Comparison of ENCODE assay signal across 8 cellular contexts in genomic region chr16:68093816-68094613, GRCh38. TPM values are rescaled to one million over a fixed set of nuclear protein-coding genes. Genes with fewer than 3 reads are reported as not detected.
DNase-seq lines count a peak whose midpoint lies in the region; ATAC-seq, FAIRE-seq and TF ChIP-seq lines count a peak whose summit lies in the region.

No MANE protein-coding gene starts in this region.

- no peak overlapping the region for H3K14ac ChIP-seq in mesenchymal stem cell (ENCODE audit: low read length in 2 of 2)

- no peaks in the 10 kb centered on the region for H3K9me3 Mint-ChIP-seq in brain

- no peak overlapping the region for H2AFZ ChIP-seq in mesenchymal stem cell (ENCODE audit: low read depth, low read length)

- no peak overlapping the region for H2AK5ac ChIP-seq in mesenchymal stem cell (ENCODE audit: low read length, severe bottlenecking)

- ATAC-seq in HG03565 (IDR thresholded peaks at IDR 0.05; ENCODE audit: unreplicated experiment) (no peak), GM18505 (IDR thresholded peaks at IDR 0.05; ENCODE audit: unreplicated experiment) (no peak)

- H3K4ac ChIP-seq in mesenchymal stem cell (ENCODE audit: low read depth in 1 of 2, low read length in 2 of 2): no peak overlapping the region

- DNase-seq in DMS53 (lab: John Stamatoyannopoulos, UW) (peak; percentile 20), LNCaP clone FGC (ENCODE audit: low read depth) (no peak), mesenchymal stem cell (peak; percentile 77), small intestine (no peak), NCI-H510A (lab: John Stamatoyannopoulos, UW) (no peak)

- H3K18ac ChIP-seq in mesenchymal stem cell (ENCODE audit: low read depth in 1 of 2, low read length in 2 of 2): no peak overlapping the region

- no peak overlapping the region for H3K23ac ChIP-seq in mesenchymal stem cell (ENCODE audit: low read length in 2 of 2)

- H3K4me1 ChIP-seq in mesenchymal stem cell (ENCODE audit: control insufficient read depth, insufficient read depth, low read depth, low read length): peaks cover 3% of the 10 kb centered on the region
- peaks cover 6 to 13% of the 10 kb centered on the region in 2 donors for H3K4me1 ChIP-seq in small intestine (ENCODE audit: control insufficient read depth in 2 of 2, insufficient read depth in 1 of 2, low read depth in 1 of 2, low read length in 1 of 2)

- H4K91ac ChIP-seq in mesenchymal stem cell (ENCODE audit: low read length): no peak overlapping the region

- H3K27ac ChIP-seq in mesenchymal stem cell (ENCODE audit: low read length, poor library complexity, severe bottlenecking): no peak overlapping the region
- H3K27ac ChIP-seq in small intestine (ENCODE audit: low read depth in 1 of 2, low read length in 1 of 2): no peak overlapping the region

- H3K36me3 ChIP-seq in mesenchymal stem cell (ENCODE audit: control insufficient read depth in 1 of 2, insufficient read depth in 2 of 2, low read depth in 1 of 2, low read length in 2 of 2): no peaks in the 10 kb centered on the region
- H3K36me3 ChIP-seq in small intestine (ENCODE audit: control insufficient read depth in 2 of 2, insufficient read depth in 2 of 2, low read length in 2 of 2): no peaks in the 10 kb centered on the region

- WGBS in mesenchymal stem cell: 72% methylated on average over 3 of the region's 5 CpGs
- WGBS in small intestine, 3 donors: 79 to 97% (median 87%) methylated on average over 5 of the region's 5 CpGs

- no peaks in the 10 kb centered on the region for H3K9me3 ChIP-seq in mesenchymal stem cell (ENCODE audit: control insufficient read depth, low read length)
- no peaks in the 10 kb centered on the region for H3K9me3 ChIP-seq in small intestine (ENCODE audit: control insufficient read depth, low read depth)

- no peak overlapping the region for H2BK15ac ChIP-seq in mesenchymal stem cell (ENCODE audit: low read depth, poor library complexity, severe bottlenecking)

- no peak for TF ChIP-seq POLR2A in GM18505 (IDR thresholded peaks at IDR 0.05; ENCODE audit: borderline replicate concordance, extremely low read depth, insufficient read depth, insufficient read length)

- no peak overlapping the region for H2BK12ac ChIP-seq in mesenchymal stem cell (ENCODE audit: low read length in 2 of 2)

- H3K4me3 ChIP-seq in LNCaP clone FGC (ENCODE audit: low read depth, low read length): no peak overlapping the region
- no peak overlapping the region for H3K4me3 ChIP-seq in mesenchymal stem cell (ENCODE audit: insufficient read depth in 1 of 2, low read depth in 1 of 2, low read length in 2 of 2)
- H3K4me3 ChIP-seq in small intestine (ENCODE audit: low read depth in 1 of 2, low read length in 2 of 2): no peak overlapping the region

- H3K4me2 ChIP-seq in mesenchymal stem cell (ENCODE audit: low read length, poor library complexity, severe bottlenecking): no peak overlapping the region

- H3K27me3 Mint-ChIP-seq in brain: no peaks in the 10 kb centered on the region

- peaks cover 14% of the 10 kb centered on the region for H3K79me1 ChIP-seq in mesenchymal stem cell (replicated peaks; ENCODE audit: low read length, poor library complexity, severe bottlenecking)

- H3K27ac Mint-ChIP-seq in brain: peak overlapping the region in 3 of 5 experiments; percentile 19 to 42 (median 21)

- peaks cover 51% of the 10 kb centered on the region for H3K4me1 Mint-ChIP-seq in brain

- no peak for FAIRE-seq in small intestine (lab: Jason Lieb, UNC)

- no peak overlapping the region for H2BK5ac ChIP-seq in mesenchymal stem cell (ENCODE audit: low read depth, low read length, poor library complexity, severe bottlenecking)

- peak; percentile 24; the same call in 1 of the 2 replicates for TF ChIP-seq CTCF in LNCaP clone FGC (IDR thresholded peaks at IDR 0.05; ENCODE audit: control insufficient read depth, extremely low read depth, insufficient read depth)
- TF ChIP-seq CTCF in brain (conservative IDR thresholded peaks at IDR 0.05): peak; percentile 62 to 67

- peak overlapping the region; percentile 75 for H3K9ac ChIP-seq in mesenchymal stem cell (ENCODE audit: low read length)

- peak overlapping the region in 1 of 5 experiments; percentile 7 for H3K4me3 Mint-ChIP-seq in brain

- H2BK120ac ChIP-seq in mesenchymal stem cell (ENCODE audit: low read depth, low read length): no peak overlapping the region

- H3K36me3 Mint-ChIP-seq in brain: peaks cover 8% of the 10 kb centered on the region

- H4K8ac ChIP-seq in mesenchymal stem cell (ENCODE audit: low read length): no peak overlapping the region

- H3K27me3 ChIP-seq in mesenchymal stem cell (ENCODE audit: control insufficient read depth in 1 of 2, insufficient read depth in 1 of 2, low read length in 2 of 2) (no peaks in the 10 kb centered on the region), small intestine (ENCODE audit: control insufficient read depth in 2 of 2, insufficient read depth in 2 of 2, low read length in 2 of 2) (no peaks in the 10 kb centered on the region)

RNA-seq across cellular contexts. Expression of gene NFATC3, which starts 8.8 kb away (rescaled TPM):
- polyA plus RNA-seq in brain (ENCODE audit: insufficient read depth, low read depth, low replicate concordance) (33.2 TPM), small intestine (10 to 100 TPM; 10.8 to 13.9 (median 13.6) TPM)
- polyA plus RNA-seq in mesenchymal stem cell (2013, experiment 1 of 2): 11.8 TPM
- polyA plus RNA-seq in mesenchymal stem cell (2013, experiment 2 of 2): 11.8 TPM

Comparison
In these comparisons a context has a peak if more than half of its experiments do, and no peak if none do; other contexts are left out.
1. DNase-seq: peak in DMS53 (single experiment) and mesenchymal stem cell (single experiment); none in LNCaP clone FGC (single experiment), small intestine (single experiment) and NCI-H510A (single experiment).